Comparison of ENCODE assay signal across 20 cellular contexts in the genomic region with DNA sequence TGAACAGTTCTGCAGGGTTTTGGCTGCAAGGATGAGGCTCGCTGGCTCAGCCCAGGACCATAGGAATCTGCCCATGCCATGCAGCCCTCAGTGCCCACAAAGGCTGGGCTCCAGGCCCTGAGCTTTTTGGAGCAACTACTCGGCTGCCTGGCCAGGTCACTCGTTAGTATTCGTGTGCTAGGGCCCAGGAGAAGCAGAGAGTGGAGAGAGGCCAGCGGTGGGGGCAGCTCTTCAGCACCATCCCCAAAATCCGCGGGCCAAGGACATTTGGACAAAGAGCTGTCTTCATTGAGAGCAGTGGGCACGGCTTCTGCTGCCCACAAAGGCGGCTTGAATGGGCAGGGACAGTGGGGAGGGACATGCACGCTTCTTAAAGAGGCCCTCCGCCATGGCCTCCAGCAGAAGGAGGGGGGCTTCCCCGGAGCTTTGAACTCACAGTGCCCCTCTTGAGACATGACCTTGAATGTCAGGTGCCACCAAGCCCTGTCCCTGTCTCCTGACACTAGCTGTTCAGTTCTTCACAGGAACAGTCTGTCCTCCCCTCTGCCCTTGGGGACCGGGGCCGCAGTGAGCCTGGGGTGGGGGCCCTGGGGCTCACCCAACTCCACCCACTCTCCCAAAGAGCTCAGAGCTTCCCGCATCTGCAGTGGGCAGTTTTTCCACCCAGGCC.
DNase-seq lines count a peak whose midpoint lies in the region; ATAC-seq, FAIRE-seq and TF ChIP-seq lines count a peak whose summit lies in the region.
"Had no signal": no experiment of that assay in that cellular context is flagged by ENCODE, and none has a peak within 500 bp of the region (broad histone marks: within the 10 kb centered on the region; RNA-seq: fewer than 3 reads in every experiment).

No MANE protein-coding gene starts in this region.

- no peaks in the 10 kb centered on the region for H3K27me3 Mint-ChIP-seq in brain

- H3K27ac ChIP-seq in heart right ventricle (peak overlapping the region; percentile 84 to 98 (median 92)), thyroid gland (peak overlapping the region in 1 of 3 donors; percentile 10)

- H3K27me3 ChIP-seq in heart right ventricle (peaks cover 0 to 36% (median 19%) of the 10 kb centered on the region in 7 donors), thyroid gland (no peaks in the 10 kb centered on the region), BE2C (no peaks in the 10 kb centered on the region)

- peaks cover 25 to 82% (median 59%) of the 10 kb centered on the region in 9 donors for H3K4me1 ChIP-seq in heart right ventricle
- H3K4me1 ChIP-seq in thyroid gland = peaks cover 55 to 65% of the 10 kb centered on the region in 2 donors
- H3K4me1 ChIP-seq in BE2C = no peaks in the 10 kb centered on the region

- H3K36me3 Mint-ChIP-seq in brain = peaks cover 19% of the 10 kb centered on the region

- no peak overlapping the region for H3K4me3 Mint-ChIP-seq in brain
- H3K4me3 Mint-ChIP-seq: activated naive CD4-positive, alpha-beta T cell treated with anti-CD3 and anti-CD28 coated beads for 36 hours; B cell; T-helper 17 cell had no signal

- TF ChIP-seq POLR2A in thyroid gland (IDR thresholded peaks at IDR 0.05) = no peak
- no peak for TF ChIP-seq POLR2A in GM12892 (IDR thresholded peaks at IDR 0.05; ENCODE audit: low read depth, low read length)

- peaks cover 15 to 26% (median 19%) of the 10 kb centered on the region in 5 experiments for H3K9me3 Mint-ChIP-seq in brain

- intact Hi-C loops in heart right ventricle (cut with DNase I) (loop anchor here in 2 of 10 donors (2.0 to 5.0 kb wide), 3 partner anchors 36 to 282 kb away; a partner anchor contains a TSS), thyroid gland (cut with DNase I) (no loop called here)

- H3K36me3 ChIP-seq in heart right ventricle (no peaks in the 10 kb centered on the region), thyroid gland (no peaks in the 10 kb centered on the region), BE2C (no peaks in the 10 kb centered on the region)
- H3K36me3 ChIP-seq: esophagus squamous epithelium had no signal

- TF ChIP-seq CTCF in brain (conservative IDR thresholded peaks at IDR 0.05) (no peak), heart right ventricle (IDR thresholded peaks at IDR 0.05) (no peak), thyroid gland (IDR thresholded peaks at IDR 0.05) (no peak), BE2C (IDR thresholded peaks at IDR 0.05; ENCODE audit: low read depth, low read length) (no peak), GM10266 (IDR thresholded peaks at IDR 0.05; ENCODE audit: control insufficient read depth, insufficient read depth, low read depth, missing control alignments) (no peak)

- DNase-seq in heart right ventricle = peak; percentile 51 to 53
- peak in 51 of 56 donors; percentile 18 to 90 (median 68) for DNase-seq in nucleus accumbens (lab: John Stamatoyannopoulos, UW)
- DNase-seq in thyroid gland = peak; percentile 31 to 39
- DNase-seq in BE2C = no peak
- DNase-seq in GM12892 (ENCODE audit: insufficient read length) = no peak
- DNase-seq in GM10266 (ENCODE audit: extremely low spot score) = no peak
- DNase-seq in left lobe of liver (ENCODE audit: low spot score) = no peak
- DNase-seq: activated CD4-positive, alpha-beta T cell treated with anti-CD3 and anti-CD28 coated beads, Interleukin-2, amount 50 U/mL, for 48 hours; activated naive CD4-positive, alpha-beta T cell treated with anti-CD3 and anti-CD28 coated beads for 36 hours; activated T-cell treated with anti-CD3 and anti-CD28 coated beads for 4 hours; effector CD8-positive, alpha-beta T cell; esophagus squamous epithelium; glutamatergic neuron; NCI-H2171 treated with DMSO at 0.1 percent for 48 hours; SIG-M5; T-helper 17 cell had no signal

- H3K4me1 Mint-ChIP-seq in brain = peaks cover 76% of the 10 kb centered on the region
- H3K4me1 Mint-ChIP-seq: B cell had no signal

- H3K9me3 ChIP-seq in heart right ventricle (peaks cover 0 to 21% (median 12%) of the 10 kb centered on the region in 11 donors), thyroid gland (no peaks in the 10 kb centered on the region), BE2C (no peaks in the 10 kb centered on the region)

- ATAC-seq in heart right ventricle (peak; percentile 10 to 72 (median 38)), left lobe of liver (no peak)
- ATAC-seq: T-helper 17 cell had no signal

- 36 to 56% methylated on average over 15 of the region's 15 CpGs for WGBS in heart right ventricle, 2 donors
- WGBS in thyroid gland, 2 donors = 37 to 54% methylated on average over 10 to 13 of the region's 15 CpGs

- H3K27ac Mint-ChIP-seq in brain = peak overlapping the region; percentile 69 to 89 (median 87)
- H3K27ac Mint-ChIP-seq: activated naive CD4-positive, alpha-beta T cell treated with anti-CD3 and anti-CD28 coated beads for 36 hours; B cell; T-helper 17 cell had no signal

- H3K4me3 ChIP-seq in heart right ventricle = no peak overlapping the region
- H3K4me3 ChIP-seq in thyroid gland (replicated peaks in 1 of 3) = no peak overlapping the region
- H3K4me3 ChIP-seq in BE2C (ENCODE audit: low read depth, low read length) = no peak overlapping the region
- H3K4me3 ChIP-seq: esophagus squamous epithelium had no signal

- FAIRE-seq in GM12892 (lab: Jason Lieb, UNC) = no peak
- FAIRE-seq: bronchial epithelial cell, keratinocyte had no signal

Comparison
In these comparisons a context has a peak if more than half of its experiments do, and no peak if none do; other contexts are left out.
1. DNase-seq: peak in heart right ventricle (2 of 2), nucleus accumbens (51 of 56) and thyroid gland (2 of 2); none in BE2C (single experiment), GM12892 (single experiment), GM10266 (single experiment) and left lobe of liver (single experiment).